In the genomic region with DNA sequence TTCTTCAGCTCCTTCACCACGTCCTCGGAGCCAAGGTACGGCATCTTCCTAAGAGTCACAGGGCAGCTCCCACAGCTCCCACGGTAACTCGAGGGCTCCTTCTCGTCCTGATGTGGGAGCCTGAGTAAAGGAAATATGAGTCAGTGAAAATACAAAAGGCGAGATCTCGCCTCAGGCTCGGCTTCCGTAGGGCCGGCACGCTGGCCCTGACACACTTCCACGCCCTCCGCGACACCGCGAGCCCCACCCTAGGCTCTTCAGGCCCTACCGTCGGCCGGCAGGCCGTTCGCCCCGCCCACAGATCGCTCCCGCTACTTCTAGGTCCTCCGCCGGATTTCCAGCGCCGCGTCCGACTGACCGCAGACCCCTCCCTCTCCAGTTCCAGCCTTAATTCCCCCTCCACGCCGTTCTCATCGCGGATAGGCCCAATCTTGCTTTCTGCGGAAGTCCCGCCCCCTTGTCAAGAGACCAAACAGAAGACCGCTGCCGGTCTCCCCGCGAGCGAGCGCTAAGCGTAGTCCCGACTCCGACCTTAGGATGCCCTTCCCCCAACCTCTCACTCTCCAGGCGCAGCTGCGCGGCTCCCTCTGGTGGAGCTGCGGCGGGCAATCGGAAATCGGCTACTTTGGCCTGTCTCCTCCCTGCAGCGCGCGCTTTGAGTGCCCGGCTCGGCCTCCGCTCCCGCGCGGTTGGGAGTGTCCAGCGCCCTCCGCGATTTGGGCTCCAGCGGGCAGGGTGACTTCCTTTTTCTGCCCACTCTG, we compare ENCODE assay signal across 8 cellular contexts. TPM values are rescaled to one million over a fixed set of nuclear protein-coding genes. Genes with fewer than 3 reads are reported as not detected.
DNase-seq lines count a peak whose midpoint lies in the region; ATAC-seq lines count a peak whose summit lies in the region.

TSS of gene AP4B1 (minus strand) at position 126 of the 761 bp plus-strand sequence. CDS start at position 44, 82 bp downstream.
TSS of gene DCLRE1B (plus strand) at position 653 of the 761 bp plus-strand sequence. CDS start 261 bp downstream, outside the sequence.

- DNase-seq in COLO829 (ENCODE audit: low spot score) (peak; percentile 92), HS-5 (ENCODE audit: low read depth) (peak; percentile 99), NK-92 (lab: John Stamatoyannopoulos, UW; ENCODE audit: unreplicated experiment) (peak; percentile 87), lung microvascular endothelial cell (ENCODE audit: low read depth in 2 of 2) (peak; percentile 100)
- peak; percentile 90 to 94 for DNase-seq in activated CD8-positive, alpha-beta memory T cell treated with anti-CD3 and anti-CD28 coated beads for 1 hour (ENCODE audit: extremely low read depth in 1 of 2, low read depth in 1 of 2)
- peak; percentile 95 for DNase-seq in effector CD4-positive, alpha-beta T cell
- DNase-seq in stimulated activated CD4-positive, alpha-beta T cell treated with anti-CD3 and anti-CD28 coated beads, TNF-alpha, amount 100 ng/mL, for 48 hours (ENCODE audit: low read depth in 3 of 3) = peak; percentile 97 to 98 (median 97)

- ATAC-seq in GM19468 (IDR thresholded peaks at IDR 0.05; ENCODE audit: extremely low read depth, unreplicated experiment) = peak; percentile 77

RNA-seq across cellular contexts. Expression of gene AP4B1, which starts in this region (rescaled TPM):
- total RNA-seq in lung microvascular endothelial cell = 13.5 and 17.5 TPM in 2 replicates

RNA-seq across cellular contexts. Expression of gene DCLRE1B, which starts in this region (rescaled TPM):
- total RNA-seq in lung microvascular endothelial cell = 1.4 and 1.5 TPM in 2 replicates

Comparison
In these comparisons a context has a peak if more than half of its experiments do, and no peak if none do; other contexts are left out.
1. Peak in every context shown above with its lines: DNase-seq and ATAC-seq.